6 cellular contexts compared by ENCODE assay signal in genomic region chr12:108247130-108247529, GRCh38.
"Had no signal": no experiment of that assay in that cellular context is flagged by ENCODE, and none has a peak within 500 bp of the region (broad histone marks: within the 10 kb centered on the region; RNA-seq: fewer than 3 reads in every experiment).

No MANE protein-coding gene starts in this region.

- ATAC-seq: HepG2, K562 had no signal

- H3K36me3 Mint-ChIP-seq: IgD-negative memory B cell had no signal

- H3K27ac Mint-ChIP-seq: IgD-negative memory B cell had no signal

- H3K4me3 Mint-ChIP-seq: IgD-negative memory B cell had no signal

- H3K4me1 Mint-ChIP-seq: IgD-negative memory B cell had no signal

- H3K9me3 Mint-ChIP-seq: IgD-negative memory B cell had no signal

- DNase-seq: IMR-90, KBM-7, KG1 had no signal
